14 cellular contexts compared by ENCODE assay signal in genomic region chr17:39632153-39632941, GRCh38. TPM values are rescaled to one million over a fixed set of nuclear protein-coding genes. Genes with fewer than 3 reads are reported as not detected.
DNase-seq lines count a peak whose midpoint lies in the region; ATAC-seq lines count a peak whose summit lies in the region.
"Had no signal": no experiment of that assay in that cellular context is flagged by ENCODE, and none has a peak within 500 bp of the region (broad histone marks: within the 10 kb centered on the region; RNA-seq: fewer than 3 reads in every experiment).

No MANE protein-coding gene starts in this region.

- H3K27me3 Mint-ChIP-seq in natural killer cell treated with Interleukin-12 subunit alpha and Interleukin-12 subunit beta and Interleukin-15 and Interleukin-18, amount 100 ng/mL, for 72 hours: peaks cover 20 to 25% of the 10 kb centered on the region in 2 donors

- H3K9me3 Mint-ChIP-seq in natural killer cell treated with Interleukin-12 subunit alpha and Interleukin-12 subunit beta and Interleukin-15 and Interleukin-18, amount 100 ng/mL, for 72 hours: no peaks in the 10 kb centered on the region

- H3K4me1 Mint-ChIP-seq in natural killer cell treated with Interleukin-12 subunit alpha and Interleukin-12 subunit beta and Interleukin-15 and Interleukin-18, amount 100 ng/mL, for 72 hours (ENCODE audit: low read depth in 2 of 2): peaks cover 10 to 11% of the 10 kb centered on the region in 2 donors

- no peaks in the 10 kb centered on the region for H3K36me3 ChIP-seq in effector memory CD4-positive, alpha-beta T cell (ENCODE audit: control insufficient read depth, insufficient read depth, low read length)

- H3K4me3 Mint-ChIP-seq in natural killer cell treated with Interleukin-12 subunit alpha and Interleukin-12 subunit beta and Interleukin-15 and Interleukin-18, amount 100 ng/mL, for 72 hours: no peak overlapping the region

- ATAC-seq in natural killer cell treated with Interleukin-12 subunit alpha and Interleukin-12 subunit beta and Interleukin-15 and Interleukin-18, amount 100 ng/mL, for 72 hours: no peak
- ATAC-seq in HG03097 (IDR thresholded peaks at IDR 0.05; ENCODE audit: low FRiP score, unreplicated experiment): no peak
- ATAC-seq: left lobe of liver had no signal

- DNase-seq in COLO829 (ENCODE audit: low spot score) (peak; percentile 41), NCI-H1092 (lab: John Stamatoyannopoulos, UW) (peak; percentile 62), caudate nucleus (lab: John Stamatoyannopoulos, UW) (peak in 53 of 61 donors; percentile 17 to 87 (median 64)), pons (ENCODE audit: low spot score) (peak; percentile 79)
- no peak for DNase-seq in NK-92 treated with Interleukin-12 subunit alpha and Interleukin-12 subunit beta, amount 100 ng/mL, for 24 hours (lab: John Stamatoyannopoulos, UW)
- DNase-seq in natural killer cell treated with Interleukin-12 subunit alpha and Interleukin-12 subunit beta and Interleukin-15 and Interleukin-18, amount 100 ng/mL, for 72 hours (ENCODE audit: low spot score): no peak
- DNase-seq in effector memory CD4-positive, alpha-beta T cell: no peak
- DNase-seq: Caco-2; central memory CD4-positive, alpha-beta T cell; NCI-H1694 treated with DMSO at 0.1 percent for 48 hours had no signal

- peaks cover 9% of the 10 kb centered on the region for H3K4me1 ChIP-seq in effector memory CD4-positive, alpha-beta T cell (ENCODE audit: control insufficient read depth, insufficient read depth, low read length, poor library complexity, severe bottlenecking)

- H3K27me3 ChIP-seq in effector memory CD4-positive, alpha-beta T cell (replicated peaks; ENCODE audit: control insufficient read depth, insufficient read depth, low read length, poor library complexity, severe bottlenecking): peaks cover 7% of the 10 kb centered on the region

- no peak overlapping the region for H3K4me3 ChIP-seq in effector memory CD4-positive, alpha-beta T cell (ENCODE audit: insufficient read depth, low read depth, low read length, poor library complexity, severe bottlenecking)

- H3K36me3 Mint-ChIP-seq in natural killer cell treated with Interleukin-12 subunit alpha and Interleukin-12 subunit beta and Interleukin-15 and Interleukin-18, amount 100 ng/mL, for 72 hours: no peaks in the 10 kb centered on the region

- peak overlapping the region; percentile 91 for H3K27ac ChIP-seq in caudate nucleus (ENCODE audit: low read depth, low read length)
- H3K27ac ChIP-seq in effector memory CD4-positive, alpha-beta T cell (ENCODE audit: insufficient read depth, low read length, poor library complexity, severe bottlenecking): no peak overlapping the region

- H3K9me3 ChIP-seq in effector memory CD4-positive, alpha-beta T cell (ENCODE audit: control insufficient read depth, low read length): no peaks in the 10 kb centered on the region
- H3K9me3 ChIP-seq: Caco-2 had no signal

- no peak overlapping the region for H3K27ac Mint-ChIP-seq in natural killer cell treated with Interleukin-12 subunit alpha and Interleukin-12 subunit beta and Interleukin-15 and Interleukin-18, amount 100 ng/mL, for 72 hours

RNA-seq across cellular contexts. Expression of gene STARD3, which starts 4.6 kb away (rescaled TPM):
- total RNA-seq in natural killer cell treated with Interleukin-12 subunit alpha and Interleukin-12 subunit beta and Interleukin-15 and Interleukin-18, amount 100 ng/mL, for 72 hours: 100 to 1,000 TPM in 1 of 2 donors, 10 to 100 TPM in 1; 97.9 to 139 TPM

RNA-seq across cellular contexts. Expression of gene PPP1R1B, which starts 5.6 kb away (rescaled TPM):
- total RNA-seq in natural killer cell treated with Interleukin-12 subunit alpha and Interleukin-12 subunit beta and Interleukin-15 and Interleukin-18, amount 100 ng/mL, for 72 hours: not detected
- total RNA-seq: Caco-2, osteoblast had no signal

RNA-seq across cellular contexts. Expression of gene NEUROD2, which starts 24.6 kb away (rescaled TPM):
- total RNA-seq in natural killer cell treated with Interleukin-12 subunit alpha and Interleukin-12 subunit beta and Interleukin-15 and Interleukin-18, amount 100 ng/mL, for 72 hours: not detected
- total RNA-seq: Caco-2, left lobe of liver, osteoblast, subcutaneous adipose tissue had no signal

RNA-seq across cellular contexts. Expression of gene TCAP, which starts 32.8 kb away (rescaled TPM):
- 1 to 10 TPM; 2.1 to 2.5 TPM for total RNA-seq in natural killer cell treated with Interleukin-12 subunit alpha and Interleukin-12 subunit beta and Interleukin-15 and Interleukin-18, amount 100 ng/mL, for 72 hours

RNA-seq across cellular contexts. Expression of gene PNMT, which starts 35.9 kb away (rescaled TPM):
- not detected for total RNA-seq in natural killer cell treated with Interleukin-12 subunit alpha and Interleukin-12 subunit beta and Interleukin-15 and Interleukin-18, amount 100 ng/mL, for 72 hours
- total RNA-seq: Caco-2, osteoblast had no signal

Comparison
In these comparisons a context has a peak if more than half of its experiments do, and no peak if none do; other contexts are left out.
1. DNase-seq: peak in COLO829 (single experiment), NCI-H1092 (single experiment), caudate nucleus (53 of 61) and pons (single experiment); none in NK-92 treated with Interleukin-12 subunit alpha and Interleukin-12 subunit beta, amount 100 ng/mL, for 24 hours (single experiment), natural killer cell treated with Interleukin-12 subunit alpha and Interleukin-12 subunit beta and Interleukin-15 and Interleukin-18, amount 100 ng/mL, for 72 hours (single experiment) and effector memory CD4-positive, alpha-beta T cell (0 of 3).